17 cellular contexts compared by ENCODE assay signal in the genomic region with DNA sequence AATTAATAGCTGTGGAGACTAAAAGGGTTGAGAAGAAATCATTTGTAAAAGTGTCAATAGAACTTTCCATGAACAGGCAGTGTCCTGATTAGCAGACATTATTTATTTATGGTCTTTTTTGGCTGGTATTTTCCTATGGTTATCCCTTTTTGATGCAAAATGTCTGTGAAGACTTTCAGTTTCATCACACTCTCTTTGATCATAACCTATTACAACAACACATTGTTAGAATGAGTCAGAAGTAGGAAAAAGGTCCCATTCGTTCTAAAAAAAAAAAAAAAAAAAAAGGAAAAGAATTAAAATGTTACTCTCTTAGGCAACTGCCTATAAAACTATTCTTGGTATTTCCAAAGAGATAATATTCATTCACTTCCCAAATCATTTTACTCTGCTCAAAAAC.
DNase-seq lines count a peak whose midpoint lies in the region; ATAC-seq and TF ChIP-seq lines count a peak whose summit lies in the region.
"Had no signal": no experiment of that assay in that cellular context is flagged by ENCODE, and none has a peak within 500 bp of the region (broad histone marks: within the 10 kb centered on the region; RNA-seq: fewer than 3 reads in every experiment).

No MANE protein-coding gene starts in this region.

- TF ChIP-seq EP300 in gastroesophageal sphincter (IDR thresholded peaks at IDR 0.05): no peak

- no peak overlapping the region for H3K9ac ChIP-seq in adipocyte (ENCODE audit: low read length)
- H3K9ac ChIP-seq: BLaER1 had no signal

- H3K4me1 ChIP-seq in adipocyte (ENCODE audit: control insufficient read depth, insufficient read depth, low read length): peaks cover 28% of the 10 kb centered on the region
- peaks cover 0 to 5% (median 0%) of the 10 kb centered on the region in 3 donors for H3K4me1 ChIP-seq in gastroesophageal sphincter
- H3K4me1 ChIP-seq: BLaER1, left lung, Peyer's patch had no signal

- H3K4me3 ChIP-seq in adipocyte (ENCODE audit: low read length): peak overlapping the region; percentile 61
- H3K4me3 ChIP-seq in gastroesophageal sphincter: no peak overlapping the region
- H3K4me3 ChIP-seq: BLaER1, GM23338, left lung, Peyer's patch had no signal

- ATAC-seq in gastroesophageal sphincter (peak; percentile 57), GM21526 (IDR thresholded peaks at IDR 0.05; ENCODE audit: low FRiP score, unreplicated experiment) (no peak)
- ATAC-seq: activated CD4-positive, alpha-beta T cell treated with anti-CD3 and anti-CD28 coated beads for 36 hours; GM23338; left lung; T-helper 17 cell had no signal

- H3K9me3 ChIP-seq in adipocyte (ENCODE audit: control insufficient read depth, low read length) (no peaks in the 10 kb centered on the region), gastroesophageal sphincter (no peaks in the 10 kb centered on the region)
- H3K9me3 ChIP-seq: left lung, Peyer's patch had no signal

- H3K36me3 ChIP-seq in adipocyte (ENCODE audit: control insufficient read depth, insufficient read depth, low read length, severe bottlenecking): no peaks in the 10 kb centered on the region
- H3K36me3 ChIP-seq in gastroesophageal sphincter: peaks cover 0 to 33% of the 10 kb centered on the region in 2 donors
- H3K36me3 ChIP-seq: Peyer's patch had no signal

- DNase-seq in AG09319 (ENCODE audit: extremely low read depth, low read depth) (peak; percentile 12), GM13976 (ENCODE audit: low spot score) (peak; percentile 32), adipocyte (ENCODE audit: low read depth) (peak; percentile 84), ureter (ENCODE audit: low spot score) (no peak), H4 (ENCODE audit: low spot score) (no peak), T-helper 2 cell (no peak)
- DNase-seq: activated CD4-positive, alpha-beta T cell treated with anti-CD3 and anti-CD28 coated beads for 36 hours; effector memory CD4-positive, alpha-beta T cell; left lung; NCI-H1436 treated with DMSO at 0.1 percent for 48 hours; NCI-H446; Peyer's patch; T-helper 17 cell had no signal

- no peak overlapping the region for H3K27ac ChIP-seq in gastroesophageal sphincter
- H3K27ac ChIP-seq: BLaER1, left lung, Peyer's patch had no signal

- 0 to 31% methylated on average over 1 of the region's 1 CpG for WGBS in gastroesophageal sphincter (ENCODE audit: low coverage in 1 of 2), 2 donors

- no peak for TF ChIP-seq POLR2A in gastroesophageal sphincter (IDR thresholded peaks at IDR 0.05)

- H3K27me3 ChIP-seq in adipocyte (replicated peaks; ENCODE audit: control insufficient read depth, insufficient read depth, low read length) (no peaks in the 10 kb centered on the region), gastroesophageal sphincter (no peaks in the 10 kb centered on the region)
- H3K27me3 ChIP-seq: BLaER1, left lung, Peyer's patch had no signal

- no peak for TF ChIP-seq CTCF in AG09319 (IDR thresholded peaks at IDR 0.05; ENCODE audit: low read depth, low read length)
- no peak for TF ChIP-seq CTCF in GM13976 (IDR thresholded peaks at IDR 0.05; ENCODE audit: borderline replicate concordance, control extremely low read depth, extremely low read depth, insufficient read depth, missing control alignments)
- TF ChIP-seq CTCF in gastroesophageal sphincter (IDR thresholded peaks at IDR 0.05): no peak

- in situ Hi-C loops in GM13976 (cut with MboI; ENCODE audit: low sequenced_read_pairs, unreplicated experiment): no loop called here

Comparison
In these comparisons a context has a peak if more than half of its experiments do, and no peak if none do; other contexts are left out.
1. DNase-seq: peak in AG09319 (single experiment), GM13976 (single experiment) and adipocyte (single experiment); none in ureter (single experiment), H4 (single experiment) and T-helper 2 cell (0 of 5).